ENCODE assay signal across 8 cellular contexts in the genomic region with DNA sequence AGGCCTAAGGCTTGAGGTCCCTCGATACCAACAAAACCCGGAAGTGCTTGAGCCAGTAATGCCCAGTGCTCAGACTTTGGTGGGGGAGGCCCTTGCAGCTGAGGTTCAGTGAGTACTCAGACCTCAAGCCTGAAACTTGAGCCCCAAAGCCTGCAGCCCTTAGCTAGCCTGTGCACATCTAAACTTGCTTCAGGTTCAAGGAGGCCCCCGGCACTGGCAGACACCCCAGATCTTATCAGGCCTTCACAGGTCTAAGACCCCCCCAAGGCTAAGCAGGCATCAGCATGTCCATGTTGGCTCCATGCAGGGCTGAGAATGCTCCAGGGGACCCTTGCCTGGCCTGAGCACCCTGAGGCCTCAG. TPM values are rescaled to one million over a fixed set of nuclear protein-coding genes. Genes with fewer than 3 reads are reported as not detected.
DNase-seq lines count a peak whose midpoint lies in the region; ATAC-seq and TF ChIP-seq lines count a peak whose summit lies in the region.

No MANE protein-coding gene starts in this region.

- H3K27me3 ChIP-seq in lower lobe of right lung (ENCODE audit: low read depth): no peaks in the 10 kb centered on the region

- H3K4me3 ChIP-seq in lower lobe of right lung (peak overlapping the region; percentile 96), urinary bladder (ENCODE audit: low read depth, low read length) (no peak overlapping the region)

- ATAC-seq in Right ventricle myocardium superior (ENCODE audit: poor library complexity): no peak
- no peak for ATAC-seq in left cardiac atrium
- no peak for ATAC-seq in activated naive CD8-positive, alpha-beta T cell treated with anti-CD3 and anti-CD28 coated beads, Interleukin-2, amount 50 U/mL, for 24 hours
- no peak for ATAC-seq in lower lobe of right lung
- no peak for ATAC-seq in GM19328 (IDR thresholded peaks at IDR 0.05; ENCODE audit: unreplicated experiment)
- no peak for ATAC-seq in HG03520 (IDR thresholded peaks at IDR 0.05; ENCODE audit: unreplicated experiment)

- H3K27me3 Mint-ChIP-seq in activated naive CD8-positive, alpha-beta T cell treated with anti-CD3 and anti-CD28 coated beads, Interleukin-2, amount 50 U/mL, for 24 hours: no peaks in the 10 kb centered on the region

- peaks cover 19% of the 10 kb centered on the region for H3K4me1 Mint-ChIP-seq in activated naive CD8-positive, alpha-beta T cell treated with anti-CD3 and anti-CD28 coated beads, Interleukin-2, amount 50 U/mL, for 24 hours

- peaks cover 53% of the 10 kb centered on the region for H3K36me3 ChIP-seq in lower lobe of right lung
- H3K36me3 ChIP-seq in urinary bladder (ENCODE audit: insufficient read depth): peaks cover 2% of the 10 kb centered on the region

- no peaks in the 10 kb centered on the region for H3K9me3 ChIP-seq in lower lobe of right lung

- H3K36me3 Mint-ChIP-seq in activated naive CD8-positive, alpha-beta T cell treated with anti-CD3 and anti-CD28 coated beads, Interleukin-2, amount 50 U/mL, for 24 hours (ENCODE audit: low read depth): peaks cover 4% of the 10 kb centered on the region

- H3K4me3 Mint-ChIP-seq in activated naive CD8-positive, alpha-beta T cell treated with anti-CD3 and anti-CD28 coated beads, Interleukin-2, amount 50 U/mL, for 24 hours: peak overlapping the region; percentile 74

- H3K27ac Mint-ChIP-seq in activated naive CD8-positive, alpha-beta T cell treated with anti-CD3 and anti-CD28 coated beads, Interleukin-2, amount 50 U/mL, for 24 hours: peak overlapping the region; percentile 73

- H3K4me1 ChIP-seq in lower lobe of right lung (peaks cover 47% of the 10 kb centered on the region), urinary bladder (ENCODE audit: insufficient read depth) (no peaks in the 10 kb centered on the region)

- no peak for TF ChIP-seq CTCF in lower lobe of right lung (IDR thresholded peaks at IDR 0.05)

- peak overlapping the region; percentile 95 for H3K27ac ChIP-seq in lower lobe of right lung
- peak overlapping the region; percentile 84 for H3K27ac ChIP-seq in urinary bladder (ENCODE audit: low read depth)

- DNase-seq in Right ventricle myocardium superior (peak; percentile 41), left cardiac atrium (no peak), lower lobe of right lung (no peak), NOMO-1 treated with DMSO at 0.1 percent for 48 hours (lab: John Stamatoyannopoulos, UW; ENCODE audit: unreplicated experiment) (no peak)
- no peak for DNase-seq in activated naive CD8-positive, alpha-beta T cell treated with anti-CD3 and anti-CD28 coated beads, Interleukin-2, amount 50 U/mL, for 24 hours

- 31% methylated on average over 3 of the region's 3 CpGs for WGBS in urinary bladder

- no peaks in the 10 kb centered on the region for H3K9me3 Mint-ChIP-seq in activated naive CD8-positive, alpha-beta T cell treated with anti-CD3 and anti-CD28 coated beads, Interleukin-2, amount 50 U/mL, for 24 hours

- intact Hi-C loops in Right ventricle myocardium superior (cut with DNase I): no loop called here
- intact Hi-C loops in left cardiac atrium (cut with DNase I): loop anchor here in 1 of 2 donors (5.0 kb wide), 1 partner anchor 37 kb away; a partner anchor contains a TSS
- intact Hi-C loops in lower lobe of right lung (cut with DNase I): no loop called here

RNA-seq across cellular contexts. Expression of a gene that starts 1.0 kb away (rescaled TPM):
- 5.3 TPM for total RNA-seq in Right ventricle myocardium superior
- total RNA-seq in left cardiac atrium: 1 to 10 TPM; 7.4 to 9.4 TPM
- 16.2 TPM for total RNA-seq in lower lobe of right lung
- total RNA-seq in urinary bladder: 7.5 TPM
- 21.7 TPM for polyA plus RNA-seq in urinary bladder

RNA-seq across cellular contexts. Expression of a gene that starts 23.6 kb away (rescaled TPM):
- total RNA-seq in Right ventricle myocardium superior (0.11 TPM), left cardiac atrium (1 to 10 TPM in 1 of 2 donors, under 1 TPM in 1; 0.56 to 1.4 TPM), lower lobe of right lung (1.1 TPM), urinary bladder (0.32 TPM)
- 1.3 TPM for polyA plus RNA-seq in urinary bladder

RNA-seq across cellular contexts. Expression of a gene that starts 36.4 kb away (rescaled TPM):
- total RNA-seq in Right ventricle myocardium superior: 6.5 TPM
- 10 to 100 TPM; 11.9 to 12.3 TPM for total RNA-seq in left cardiac atrium
- 27.4 TPM for total RNA-seq in lower lobe of right lung
- 8.4 TPM for total RNA-seq in urinary bladder
- polyA plus RNA-seq in urinary bladder: 31.7 TPM

RNA-seq across cellular contexts. Expression of a gene that starts 43.7 kb away (rescaled TPM):
- total RNA-seq in Right ventricle myocardium superior (0.54 TPM), left cardiac atrium (1 to 10 TPM in 1 of 2 donors, under 1 TPM in 1; 0.94 to 7.0 TPM), lower lobe of right lung (3.1 TPM), urinary bladder (4.8 TPM)
- polyA plus RNA-seq in urinary bladder: 1.1 TPM
